1 cellular context compared by ENCODE assay signal in genomic region chr22:40694409-40694808, GRCh38.
TF ChIP-seq lines count a peak whose summit lies in the region.

No MANE protein-coding gene starts in this region.

TF ChIP-seq in HepG2, 621 proteins besides CTCF, POLR2A, EP300 and RAD21 (continued from another document):
- no peak for TF ChIP-seq PRDM10 (CRISPR knock-in tag; IDR thresholded peaks at IDR 0.05; ENCODE audit: low read depth)
- no peak for TF ChIP-seq U2AF2 (IDR thresholded peaks at IDR 0.05; ENCODE audit: low read depth, low read length)
- no peak for TF ChIP-seq RARA (CRISPR knock-in tag; IDR thresholded peaks at IDR 0.05)
- TF ChIP-seq MIER2 (CRISPR knock-in tag; IDR thresholded peaks at IDR 0.05) = no peak
- no peak for TF ChIP-seq ZC3H4 (CRISPR knock-in tag; IDR thresholded peaks at IDR 0.05; ENCODE audit: borderline replicate concordance)
- TF ChIP-seq ZNF616 (CRISPR knock-in tag; IDR thresholded peaks at IDR 0.05; ENCODE audit: low read depth) = no peak
- no peak for TF ChIP-seq ARNTL (CRISPR knock-in tag; IDR thresholded peaks at IDR 0.05)
- no peak for TF ChIP-seq MBNL3 (CRISPR knock-in tag; conservative IDR thresholded peaks at IDR 0.05)
- TF ChIP-seq ATF7 (IDR thresholded peaks at IDR 0.05) = no peak
- TF ChIP-seq ATF7 (CRISPR knock-in tag; IDR thresholded peaks at IDR 0.05) = no peak
